Comparison of ENCODE assay signal across 10 cellular contexts in the genomic region with DNA sequence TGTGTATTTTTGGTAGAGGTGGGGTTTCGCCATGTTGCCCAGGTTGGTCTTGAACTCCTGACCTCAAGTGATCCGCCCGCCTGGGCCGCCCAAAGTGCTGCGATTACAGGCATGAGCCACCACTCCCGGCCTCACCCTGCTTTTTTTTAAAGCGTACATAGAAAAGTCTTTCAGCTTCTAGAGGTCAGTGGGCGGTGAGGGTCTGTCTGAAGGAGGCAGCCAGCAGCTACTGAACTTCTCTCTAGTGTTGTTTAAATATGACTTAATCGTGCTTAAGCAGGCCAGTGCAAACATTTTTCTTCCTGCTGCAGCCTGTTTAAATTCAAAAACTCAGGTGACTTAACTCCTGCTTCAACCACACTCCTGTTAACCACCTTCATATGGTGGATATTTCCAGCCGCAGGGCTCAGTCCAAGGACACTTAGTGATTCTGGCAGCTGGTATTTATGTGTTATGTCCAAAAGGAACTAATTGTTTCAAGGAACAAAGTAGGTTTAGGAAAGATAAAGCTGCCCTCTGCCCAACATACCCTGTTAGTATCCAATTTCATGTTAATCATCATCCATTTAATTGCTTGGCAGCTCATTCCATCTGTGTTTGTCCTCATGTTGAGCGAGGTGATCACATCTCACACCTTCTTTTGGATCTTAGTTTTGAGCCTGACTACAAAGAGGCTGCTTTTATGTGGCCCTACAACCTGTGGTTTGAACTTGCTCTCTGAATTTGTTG. TPM values are rescaled to one million over a fixed set of nuclear protein-coding genes. Genes with fewer than 3 reads are reported as not detected.
DNase-seq lines count a peak whose midpoint lies in the region; ATAC-seq and TF ChIP-seq lines count a peak whose summit lies in the region.
"Had no signal": no experiment of that assay in that cellular context is flagged by ENCODE, and none has a peak within 500 bp of the region (broad histone marks: within the 10 kb centered on the region; RNA-seq: fewer than 3 reads in every experiment).

No MANE protein-coding gene starts in this region.

- H3K4me1 ChIP-seq in DOHH2 (ENCODE audit: control insufficient read depth, low read length): peaks cover 43% of the 10 kb centered on the region
- peaks cover 14% of the 10 kb centered on the region for H3K4me1 ChIP-seq in colonic mucosa
- H3K4me1 ChIP-seq in neural progenitor cell: peaks cover 4% of the 10 kb centered on the region

- TF ChIP-seq CTCF in DOHH2 (IDR thresholded peaks at IDR 0.05; ENCODE audit: low read depth, low read length, poor library complexity, severe bottlenecking) (no peak), colonic mucosa (IDR thresholded peaks at IDR 0.05) (no peak), neural progenitor cell (IDR thresholded peaks at IDR 0.05) (no peak), GM13976 (IDR thresholded peaks at IDR 0.05; ENCODE audit: borderline replicate concordance, control extremely low read depth, extremely low read depth, insufficient read depth, missing control alignments) (no peak)

- H3K4me1 Mint-ChIP-seq in neural progenitor cell: peaks cover 19% of the 10 kb centered on the region

- no peaks in the 10 kb centered on the region for H3K9me3 Mint-ChIP-seq in neural progenitor cell

- H3K36me3 ChIP-seq in DOHH2 (ENCODE audit: control insufficient read depth, low read length) (peaks cover 65% of the 10 kb centered on the region), colonic mucosa (peaks cover 2% of the 10 kb centered on the region), neural progenitor cell (peaks cover 12% of the 10 kb centered on the region)

- H2AFZ ChIP-seq in neural progenitor cell (replicated peaks): no peak overlapping the region

- peak overlapping the region; percentile 77 for H3K4me3 Mint-ChIP-seq in neural progenitor cell

- in situ Hi-C loops in GM13976 (cut with MboI; ENCODE audit: low sequenced_read_pairs, unreplicated experiment): no loop called here

- no peak for ATAC-seq in HG02678 (IDR thresholded peaks at IDR 0.05; ENCODE audit: unreplicated experiment)

- H3K27ac ChIP-seq in DOHH2 (ENCODE audit: low read depth, low read length) (0 out of 2 replicates have a peak overlapping the region, but pooled peaks have one; percentile 8), colonic mucosa (peak overlapping the region; percentile 93), neural progenitor cell (no peak overlapping the region)

- H3K79me2 ChIP-seq in DOHH2 (ENCODE audit: control insufficient read depth, low read length): peaks cover 55% of the 10 kb centered on the region
- peaks cover 40% of the 10 kb centered on the region for H3K79me2 ChIP-seq in neural progenitor cell (ENCODE audit: low read depth)

- no peaks in the 10 kb centered on the region for H3K9me3 ChIP-seq in DOHH2 (ENCODE audit: control insufficient read depth, insufficient read depth, low read length)
- no peaks in the 10 kb centered on the region for H3K9me3 ChIP-seq in colonic mucosa
- no peaks in the 10 kb centered on the region for H3K9me3 ChIP-seq in neural progenitor cell (ENCODE audit: low read depth)

- H3F3A ChIP-seq in DOHH2 (ENCODE audit: control insufficient read depth, insufficient read depth) (peaks cover 13% of the 10 kb centered on the region), neural progenitor cell (ENCODE audit: low read depth) (peaks cover 18% of the 10 kb centered on the region)

- intact Hi-C loops in colonic mucosa (cut with DNase I): no loop called here

- DNase-seq in NCI-H510A treated with DMSO at 0.1 percent for 48 hours (lab: John Stamatoyannopoulos, UW) (peak; percentile 82), colonic mucosa (peak; percentile 61), neural progenitor cell (ENCODE audit: low spot score) (no peak), NCI-H345 treated with DMSO at 0.1 percent for 48 hours (lab: John Stamatoyannopoulos, UW; ENCODE audit: unreplicated experiment) (no peak), GM13976 (ENCODE audit: low spot score) (no peak)
- DNase-seq in activated effector memory CD4-positive, alpha-beta T cell treated with Interleukin-2 at 50 U/mL for 16 hours: no peak
- DNase-seq: NCI-H1436, substantia nigra had no signal

- H3K4me3 ChIP-seq in DOHH2 (ENCODE audit: low read length) (peak overlapping the region; percentile 99), colonic mucosa (peak overlapping the region; percentile 78), neural progenitor cell (no peak overlapping the region)

- H4K20me1 ChIP-seq in DOHH2 (ENCODE audit: control insufficient read depth, insufficient read depth, low read depth, low read length) (0 out of 2 replicates have a peak, but pooled peaks cover 5% of the 10 kb centered on the region), neural progenitor cell (ENCODE audit: low read depth) (peaks cover 18% of the 10 kb centered on the region)

- peak overlapping the region in 1 of 2 donors; percentile 81 for H3K9ac ChIP-seq in colonic mucosa (ENCODE audit: low read depth in 2 of 2, low read length in 2 of 2)
- no peak overlapping the region for H3K9ac ChIP-seq in neural progenitor cell

- no peak overlapping the region for H3K27ac Mint-ChIP-seq in neural progenitor cell

- peak overlapping the region; percentile 79 for H3K4me2 ChIP-seq in DOHH2 (ENCODE audit: low read length)
- no peak overlapping the region for H3K4me2 ChIP-seq in neural progenitor cell

- H3K9me2 ChIP-seq in DOHH2 (replicated peaks; ENCODE audit: control insufficient read depth, low read length): no peaks in the 10 kb centered on the region

- H3K27me3 Mint-ChIP-seq in neural progenitor cell (ENCODE audit: insufficient read depth, low read depth): no peaks in the 10 kb centered on the region

- H3K27me3 ChIP-seq in DOHH2 (ENCODE audit: control insufficient read depth, low read length) (no peaks in the 10 kb centered on the region), colonic mucosa (no peaks in the 10 kb centered on the region), neural progenitor cell (no peaks in the 10 kb centered on the region)

- H3K36me3 Mint-ChIP-seq in neural progenitor cell: peaks cover 19% of the 10 kb centered on the region

RNA-seq across cellular contexts. Expression of gene PRKAB1, which starts 2.0 kb away (rescaled TPM):
- total RNA-seq in colonic mucosa: 10 to 100 TPM; 70.4 to 76.7 TPM
- total RNA-seq in neural progenitor cell (ENCODE audit: low replicate concordance): 24.5 and 25.3 TPM in 2 replicates

Comparison
In these comparisons a context has a peak if more than half of its experiments do, and no peak if none do; other contexts are left out.
1. DNase-seq: peak in NCI-H510A treated with DMSO at 0.1 percent for 48 hours (single experiment) and colonic mucosa (single experiment); none in neural progenitor cell (single experiment), activated effector memory CD4-positive, alpha-beta T cell treated with Interleukin-2 at 50 U/mL for 16 hours (single experiment), NCI-H345 treated with DMSO at 0.1 percent for 48 hours (single experiment) and GM13976 (single experiment).